Comparison of ENCODE assay signal across 14 cellular contexts in genomic region chr4:95204873-95205272, GRCh38.
DNase-seq lines count a peak whose midpoint lies in the region; ATAC-seq, FAIRE-seq and TF ChIP-seq lines count a peak whose summit lies in the region.
"Had no signal": no experiment of that assay in that cellular context is flagged by ENCODE, and none has a peak within 500 bp of the region (broad histone marks: within the 10 kb centered on the region; RNA-seq: fewer than 3 reads in every experiment).

No MANE protein-coding gene starts in this region.

- H3K27ac Mint-ChIP-seq in stimulated activated naive CD8-positive, alpha-beta T cell treated with anti-CD3 and anti-CD28 coated beads, Interleukin-15, amount 100 ng/mL, for 72 hours = no peak overlapping the region
- H3K27ac Mint-ChIP-seq: CD8-positive, alpha-beta memory T cell had no signal

- intact Hi-C loops in kidney (cut with DNase I) (no loop called here), esophagus muscularis mucosa (cut with DNase I) (no loop called here)

- H3K79me2 ChIP-seq in SK-N-SH (ENCODE audit: insufficient read depth) = no peaks in the 10 kb centered on the region

- peak; percentile 27; the same call in 1 of the 2 replicates for TF ChIP-seq CTCF in GM12874 (IDR thresholded peaks at IDR 0.05; ENCODE audit: insufficient read depth, low read depth, low read length)
- peak; percentile 33; the same call in 1 of the 2 replicates for TF ChIP-seq CTCF in SK-N-SH (IDR thresholded peaks at IDR 0.05)
- peak; percentile 26 for TF ChIP-seq CTCF in foreskin fibroblast (IDR thresholded peaks at IDR 0.05; ENCODE audit: low read depth, low read length)
- no peak for TF ChIP-seq CTCF in kidney (IDR thresholded peaks at IDR 0.05; ENCODE audit: borderline replicate concordance, extremely low read depth, insufficient read depth)
- TF ChIP-seq CTCF in esophagus muscularis mucosa (IDR thresholded peaks at IDR 0.05) = no peak

- POLR2A ChIA-PET in SK-N-SH (lab: Yijun Ruan, JAX) = no interaction called here

- H3K27me3 ChIP-seq in SK-N-SH (ENCODE audit: insufficient read depth) (no peaks in the 10 kb centered on the region), esophagus muscularis mucosa (no peaks in the 10 kb centered on the region)
- H3K27me3 ChIP-seq: heart right ventricle, vagina had no signal

- DNase-seq in ACHN = peak; percentile 2
- no peak for DNase-seq in SK-N-SH
- DNase-seq in foreskin fibroblast = no peak
- no peak for DNase-seq in stimulated activated naive CD8-positive, alpha-beta T cell treated with anti-CD3 and anti-CD28 coated beads, Interleukin-15, amount 100 ng/mL, for 72 hours
- DNase-seq in kidney = no peak
- no peak for DNase-seq in esophagus muscularis mucosa (ENCODE audit: extremely low spot score)
- DNase-seq: CD8-positive, alpha-beta memory T cell; heart right ventricle; MM.1S had no signal

- TF ChIP-seq EP300 in SK-N-SH (IDR thresholded peaks at IDR 0.05; ENCODE audit: borderline replicate concordance in 1 of 2, low read depth in 1 of 2, low read length in 1 of 2) = no peak
- TF ChIP-seq EP300 in esophagus muscularis mucosa (IDR thresholded peaks at IDR 0.05) = no peak

- H4K20me1 ChIP-seq in SK-N-SH (ENCODE audit: insufficient read depth) = no peaks in the 10 kb centered on the region

- no peaks in the 10 kb centered on the region for H3K9me3 ChIP-seq in SK-N-SH
- no peaks in the 10 kb centered on the region for H3K9me3 ChIP-seq in kidney (ENCODE audit: control insufficient read depth in 1 of 2, low read length in 2 of 2)
- H3K9me3 ChIP-seq in esophagus muscularis mucosa = no peaks in the 10 kb centered on the region
- H3K9me3 ChIP-seq: heart right ventricle, vagina had no signal

- H3K27ac ChIP-seq in SK-N-SH (ENCODE audit: low read depth in 2 of 2, low read length in 1 of 2) (no peak overlapping the region; a peak in 1 of 4 replicates), kidney (ENCODE audit: low read depth in 2 of 2, low read length in 2 of 2) (no peak overlapping the region), esophagus muscularis mucosa (replicated peaks in 1 of 4) (no peak overlapping the region)
- H3K27ac ChIP-seq: coronary artery, heart right ventricle, skin epidermis, vagina had no signal

- H3F3A ChIP-seq in SK-N-SH (replicated peaks; ENCODE audit: insufficient read depth) = no peaks in the 10 kb centered on the region

- WGBS in SK-N-SH (ENCODE audit: low lambda C conversion rate) = 52% methylated on average over 5 of the region's 5 CpGs
- WGBS in esophagus muscularis mucosa = 83% methylated on average over 5 of the region's 5 CpGs

- H3K4me2 ChIP-seq in SK-N-SH = no peak overlapping the region

- FAIRE-seq in kidney (lab: Jason Lieb, UNC) = no peak

- no peak overlapping the region for H2AFZ ChIP-seq in SK-N-SH (ENCODE audit: low read depth)

- H3K4me3 ChIP-seq in SK-N-SH (ENCODE audit: low read depth in 2 of 2, low read length in 1 of 2) = no peak overlapping the region
- H3K4me3 ChIP-seq in foreskin fibroblast (ENCODE audit: low read depth in 1 of 2, low read length in 2 of 2) = no peak overlapping the region
- H3K4me3 ChIP-seq in kidney (ENCODE audit: low read length in 2 of 2) = no peak overlapping the region
- no peak overlapping the region for H3K4me3 ChIP-seq in esophagus muscularis mucosa
- H3K4me3 ChIP-seq: coronary artery, heart right ventricle, skin epidermis, vagina had no signal

- ATAC-seq in HG03354 (IDR thresholded peaks at IDR 0.05; ENCODE audit: poor library complexity, severe bottlenecking, unreplicated experiment) = no peak
- no peak for ATAC-seq in stimulated activated naive CD8-positive, alpha-beta T cell treated with anti-CD3 and anti-CD28 coated beads, Interleukin-15, amount 100 ng/mL, for 72 hours

- H3K4me1 ChIP-seq in SK-N-SH (ENCODE audit: control insufficient read depth in 1 of 2, insufficient read depth in 2 of 2, low read depth in 1 of 2, low read length in 1 of 2) (no peaks in the 10 kb centered on the region; a peak in 1 of 4 replicates), kidney (ENCODE audit: control insufficient read depth in 1 of 2, insufficient read depth in 1 of 2, low read depth in 1 of 2, low read length in 2 of 2) (no peaks in the 10 kb centered on the region), esophagus muscularis mucosa (no peaks in the 10 kb centered on the region)
- H3K4me1 ChIP-seq: heart right ventricle had no signal

- in situ Hi-C loops in ACHN (cut with HindIII; ENCODE audit: low pct_ligation_motif_present, low pct_unique_long_range_greater_than_20kb, low sequenced_read_pairs) = no loop called here

- TF ChIP-seq RAD21 in SK-N-SH (IDR thresholded peaks at IDR 0.05; ENCODE audit: low read length) = peak; percentile 52

- no peaks in the 10 kb centered on the region for H3K9me3 Mint-ChIP-seq in stimulated activated naive CD8-positive, alpha-beta T cell treated with anti-CD3 and anti-CD28 coated beads, Interleukin-15, amount 100 ng/mL, for 72 hours

- no peak overlapping the region for H3K4me3 Mint-ChIP-seq in stimulated activated naive CD8-positive, alpha-beta T cell treated with anti-CD3 and anti-CD28 coated beads, Interleukin-15, amount 100 ng/mL, for 72 hours
- H3K4me3 Mint-ChIP-seq: CD8-positive, alpha-beta memory T cell had no signal

- H3K36me3 ChIP-seq in SK-N-SH (replicated peaks in 1 of 2; ENCODE audit: control insufficient read depth in 1 of 2, insufficient read depth in 2 of 2, low read length in 1 of 2) = peaks cover 0 to 70% of the 10 kb centered on the region in 2 experiments
- no peaks in the 10 kb centered on the region for H3K36me3 ChIP-seq in kidney (ENCODE audit: control insufficient read depth in 1 of 2, insufficient read depth in 2 of 2, low read length in 2 of 2)
- no peaks in the 10 kb centered on the region for H3K36me3 ChIP-seq in esophagus muscularis mucosa
- H3K36me3 ChIP-seq: vagina had no signal

- H3K9me2 ChIP-seq in SK-N-SH = no peaks in the 10 kb centered on the region

- no peak for TF ChIP-seq POLR2A in esophagus muscularis mucosa (IDR thresholded peaks at IDR 0.05; ENCODE audit: low read depth)

- no peaks in the 10 kb centered on the region for H3K4me1 Mint-ChIP-seq in stimulated activated naive CD8-positive, alpha-beta T cell treated with anti-CD3 and anti-CD28 coated beads, Interleukin-15, amount 100 ng/mL, for 72 hours
- H3K4me1 Mint-ChIP-seq: CD8-positive, alpha-beta memory T cell had no signal

- no peaks in the 10 kb centered on the region for H3K27me3 Mint-ChIP-seq in stimulated activated naive CD8-positive, alpha-beta T cell treated with anti-CD3 and anti-CD28 coated beads, Interleukin-15, amount 100 ng/mL, for 72 hours

- CTCF ChIA-PET in SK-N-SH (lab: Yijun Ruan, JAX) = interaction anchor here (0.6 to 2.4 kb wide), 10 partner anchors 9 to 584 kb away, joined by 3 to 10 read pairs (median 3); no protein-coding TSS in a partner anchor

- H3K9ac ChIP-seq in SK-N-SH (no peak overlapping the region), kidney (ENCODE audit: low read length in 2 of 2) (no peak overlapping the region)

TF ChIP-seq in SK-N-SH, 30 proteins besides CTCF, POLR2A, EP300 and RAD21:
- TF ChIP-seq PBX3 (IDR thresholded peaks at IDR 0.05) (no peak), RFX5 (IDR thresholded peaks at IDR 0.05; ENCODE audit: low read length) (no peak), FOSL2 (IDR thresholded peaks at IDR 0.05; ENCODE audit: borderline replicate concordance, low read depth) (no peak), POLR2AphosphoS5 (IDR thresholded peaks at IDR 0.05; ENCODE audit: low read depth, low read length) (no peak), NRF1 (IDR thresholded peaks at IDR 0.05; ENCODE audit: low read depth, low read length) (no peak), GATA2 (CRISPR knock-in tag; IDR thresholded peaks at IDR 0.05) (no peak), IRF3 (IDR thresholded peaks at IDR 0.05; ENCODE audit: low read depth, low read length) (no peak), MAX (IDR thresholded peaks at IDR 0.05; ENCODE audit: low read depth) (no peak), GABPA (IDR thresholded peaks at IDR 0.05; ENCODE audit: low read depth) (no peak), TCF12 (IDR thresholded peaks at IDR 0.05) (no peak), MEF2A (IDR thresholded peaks at IDR 0.05; ENCODE audit: borderline replicate concordance, low read depth) (no peak), FOXJ3 (CRISPR knock-in tag; IDR thresholded peaks at IDR 0.05) (no peak), ELF1 (IDR thresholded peaks at IDR 0.05) (no peak)

Comparison
In these comparisons a context has a peak if more than half of its experiments do, and no peak if none do; other contexts are left out.
1. CTCF ChIP-seq: peak in GM12874 (single experiment), SK-N-SH (single experiment) and foreskin fibroblast (single experiment); none in kidney (single experiment) and esophagus muscularis mucosa (0 of 3).